21 cellular contexts compared by ENCODE assay signal in genomic region chr5:153711755-153712154, GRCh38.
DNase-seq lines count a peak whose midpoint lies in the region; ATAC-seq and TF ChIP-seq lines count a peak whose summit lies in the region.
"Had no signal": no experiment of that assay in that cellular context is flagged by ENCODE, and none has a peak within 500 bp of the region (broad histone marks: within the 10 kb centered on the region; RNA-seq: fewer than 3 reads in every experiment).

No MANE protein-coding gene starts in this region.

- H3K27ac ChIP-seq in H9 (ENCODE audit: insufficient read length, low read depth, low read length) (no peak overlapping the region), foreskin keratinocyte (no peak overlapping the region)
- H3K27ac ChIP-seq: dorsolateral prefrontal cortex, suprapubic skin had no signal

- H3K4me2 ChIP-seq in H9 (ENCODE audit: insufficient read depth, insufficient read length, low read length): no peak overlapping the region

- H3K4me3 Mint-ChIP-seq in H9: no peak overlapping the region
- H3K4me3 Mint-ChIP-seq: activated B cell treated with CpG ODN at 0.5 μM for 24 hours; memory B cell; natural killer cell treated with Interleukin-12 subunit alpha and Interleukin-12 subunit beta and Interleukin-15 and Interleukin-18, amount 100 ng/mL, for 72 hours had no signal

- H3K23me2 ChIP-seq in H9 (ENCODE audit: insufficient read length, low read depth, low read length, poor library complexity, severe bottlenecking): no peaks in the 10 kb centered on the region

- no peak overlapping the region for H2BK12ac ChIP-seq in H9 (ENCODE audit: insufficient read length, low read depth, low read length)

- no peaks in the 10 kb centered on the region for H4K20me1 ChIP-seq in H9 (ENCODE audit: control insufficient read depth, insufficient read depth, insufficient read length)

- no peaks in the 10 kb centered on the region; a peak in 1 of 7 replicates for H3K36me3 Mint-ChIP-seq in H9 (ENCODE audit: insufficient read depth in 1 of 3, low read depth in 3 of 3)
- H3K36me3 Mint-ChIP-seq: memory B cell; natural killer cell treated with Interleukin-12 subunit alpha and Interleukin-12 subunit beta and Interleukin-15 and Interleukin-18, amount 100 ng/mL, for 72 hours had no signal

- in situ Hi-C loops in astrocyte of the spinal cord (cut with HindIII; ENCODE audit: low sequenced_read_pairs): no loop called here

- DNase-seq in AG09319 (ENCODE audit: extremely low read depth, low read depth) (no peak), H9 (no peak), astrocyte of the spinal cord (ENCODE audit: low read depth, low spot score) (no peak), foreskin keratinocyte (no peak), A172 (ENCODE audit: low spot score) (no peak), kidney tubule cell (ENCODE audit: low spot score) (no peak)
- no peak for DNase-seq in stimulated activated CD4-positive, alpha-beta T cell treated with anti-CD3 and anti-CD28 coated beads, Interleukin-15, amount 100 ng/mL, for 24 hours
- DNase-seq in stimulated activated CD4-positive, alpha-beta T cell treated with anti-CD3 and anti-CD28 coated beads, Interleukin-4, amount 100 ng/mL, for 24 hours: no peak
- DNase-seq: activated B cell treated with CpG ODN at 0.5 μM for 24 hours; activated gamma-delta T cell treated with Interleukin-2 at 50 U/mL for 16 hours; C1 segment of cervical spinal cord; DMS79 treated with DMSO at 0.1 percent for 48 hours; dorsolateral prefrontal cortex; NCI-H2081 treated with DMSO at 0.1 percent for 48 hours; NCI-H526; stimulated activated CD4-positive, alpha-beta T cell treated with anti-CD3 and anti-CD28 coated beads, Interleukin-2, amount 100 ng/mL, for 24 hours; T-helper 1 cell had no signal

- H2BK20ac ChIP-seq in H9 (ENCODE audit: low read depth, low read length, poor library complexity, severe bottlenecking): no peak overlapping the region

- H2AK5ac ChIP-seq in H9 (ENCODE audit: insufficient read length, low read length): no peak overlapping the region

- no peak overlapping the region for H2BK120ac ChIP-seq in H9 (ENCODE audit: low read depth, low read length, poor library complexity, severe bottlenecking)

- no peaks in the 10 kb centered on the region for H3K9me3 Mint-ChIP-seq in H9
- H3K9me3 Mint-ChIP-seq: activated B cell treated with CpG ODN at 0.5 μM for 24 hours, memory B cell had no signal

- no peak overlapping the region for H3T11ph ChIP-seq in H9 (ENCODE audit: low read length)

- no peak overlapping the region for H2BK5ac ChIP-seq in H9 (ENCODE audit: insufficient read length, low read length)

- H3K4me1 Mint-ChIP-seq in H9: no peaks in the 10 kb centered on the region; a peak in 1 of 4 replicates
- H3K4me1 Mint-ChIP-seq: activated B cell treated with CpG ODN at 0.5 μM for 24 hours, memory B cell had no signal

- H3K9me3 ChIP-seq in H9 (ENCODE audit: control insufficient read depth, low read depth, low read length): no peaks in the 10 kb centered on the region
- H3K9me3 ChIP-seq: HAP-1, suprapubic skin had no signal

- H4K8ac ChIP-seq in H9 (replicated peaks; ENCODE audit: insufficient read length, low read depth, low read length): no peak overlapping the region

- H2BK15ac ChIP-seq in H9 (ENCODE audit: low read depth, low read length): no peak overlapping the region

- no peak overlapping the region for H3K27ac Mint-ChIP-seq in H9
- H3K27ac Mint-ChIP-seq: activated B cell treated with CpG ODN at 0.5 μM for 24 hours; memory B cell; natural killer cell treated with Interleukin-12 subunit alpha and Interleukin-12 subunit beta and Interleukin-15 and Interleukin-18, amount 100 ng/mL, for 72 hours had no signal

- no peak overlapping the region for H2AFZ ChIP-seq in H9 (ENCODE audit: low read length)

- no CpG with 5 or more reads among the region's 4 CpGs for WGBS in H9 (ENCODE audit: extremely low coverage, insufficient read length, low lambda C conversion rate)

- H3K56ac ChIP-seq in H9 (ENCODE audit: insufficient read length, low read depth, low read length): no peak overlapping the region

- TF ChIP-seq CTCF in AG09319 (IDR thresholded peaks at IDR 0.05; ENCODE audit: low read depth, low read length): peak; percentile 18
- TF ChIP-seq CTCF in H9 (conservative IDR thresholded peaks at IDR 0.05): peak; percentile 44
- peak; percentile 28 for TF ChIP-seq CTCF in astrocyte of the spinal cord (IDR thresholded peaks at IDR 0.05; ENCODE audit: low read depth, low read length)
- peak; percentile 58 for TF ChIP-seq CTCF in foreskin keratinocyte (conservative IDR thresholded peaks at IDR 0.05)

- H3K9ac ChIP-seq in H9 (ENCODE audit: extremely low read depth, insufficient read length, low read length): no peak overlapping the region

- H3K4me1 ChIP-seq in H9 (ENCODE audit: insufficient read depth, low read length) (no peaks in the 10 kb centered on the region), foreskin keratinocyte (no peaks in the 10 kb centered on the region)
- H3K4me1 ChIP-seq: HAP-1, suprapubic skin had no signal

- H3K4ac ChIP-seq in H9 (ENCODE audit: low read depth, low read length): no peak overlapping the region

- no peaks in the 10 kb centered on the region for H3K27me3 Mint-ChIP-seq in H9 (ENCODE audit: low read depth)
- H3K27me3 Mint-ChIP-seq: activated B cell treated with CpG ODN at 0.5 μM for 24 hours, memory B cell had no signal

- H4K5ac ChIP-seq in H9 (ENCODE audit: insufficient read length, low read depth, low read length): no peak overlapping the region

- no peaks in the 10 kb centered on the region for H3K79me2 ChIP-seq in H9 (ENCODE audit: insufficient read depth, low read length)

- H3K27me3 ChIP-seq in H9 (ENCODE audit: insufficient read depth, low read length): no peaks in the 10 kb centered on the region
- H3K27me3 ChIP-seq in foreskin keratinocyte: no peaks in the 10 kb centered on the region
- H3K27me3 ChIP-seq: dorsolateral prefrontal cortex, suprapubic skin had no signal

- no peak overlapping the region for H3K14ac ChIP-seq in H9 (ENCODE audit: insufficient read depth, low read length)

- no peak for ATAC-seq in foreskin keratinocyte
- ATAC-seq: natural killer cell treated with Interleukin-12 subunit alpha and Interleukin-12 subunit beta and Interleukin-15 and Interleukin-18, amount 100 ng/mL, for 72 hours had no signal

- no peak overlapping the region for H3K23ac ChIP-seq in H9 (ENCODE audit: insufficient read length, low read depth, low read length)

- H3K18ac ChIP-seq in H9 (ENCODE audit: insufficient read length, low read depth, low read length): no peak overlapping the region

- H3K4me3 ChIP-seq in astrocyte of the spinal cord (ENCODE audit: low read depth, low read length): no peak overlapping the region
- H3K4me3 ChIP-seq: dorsolateral prefrontal cortex, HAP-1, suprapubic skin had no signal

- H4K91ac ChIP-seq in H9 (ENCODE audit: insufficient read length, low read depth, low read length): no peak overlapping the region

- no peaks in the 10 kb centered on the region for H3K79me1 ChIP-seq in H9 (ENCODE audit: insufficient read depth, low read depth, low read length, poor library complexity, severe bottlenecking)
